ENCODE assay signal across 17 cellular contexts in genomic region chr7:195830-196128, GRCh38. TPM values are rescaled to one million over a fixed set of nuclear protein-coding genes. Genes with fewer than 3 reads are reported as not detected.
A peak's percentile ranks its signal among the peaks of the same experiment; 100 is the strongest.
DNase-seq lines count a peak whose midpoint lies in the region; ATAC-seq and TF ChIP-seq lines count a peak whose summit lies in the region.
"Had no signal": no experiment of that assay in that cellular context is flagged by ENCODE, and none has a peak within 500 bp of the region (broad histone marks: within the 10 kb centered on the region; RNA-seq: fewer than 3 reads in every experiment).

No MANE protein-coding gene starts in this region.

- WGBS in right lobe of liver (ENCODE audit: insufficient coverage, low coverage, low lambda C conversion rate, missing lambda C conversion rate): no CpG with 5 or more reads among the region's 19 CpGs

- peaks cover 12% of the 10 kb centered on the region; the same call in 1 of the 2 replicates for H3K36me3 ChIP-seq in GM23338 (ENCODE audit: insufficient read depth)
- H3K36me3 ChIP-seq in breast epithelium: peaks cover 8% of the 10 kb centered on the region
- H3K36me3 ChIP-seq in right lobe of liver: peaks cover 0 to 54% (median 19%) of the 10 kb centered on the region in 4 donors
- peaks cover 41 to 44% (median 43%) of the 10 kb centered on the region in 3 donors for H3K36me3 ChIP-seq in skeletal muscle tissue (ENCODE audit: control insufficient read depth in 3 of 3, insufficient read depth in 3 of 3, low read length in 3 of 3)
- H3K36me3 ChIP-seq: BE2C, transverse colon had no signal

- H3K4me1 Mint-ChIP-seq in GM23338: peaks cover 43% of the 10 kb centered on the region

- 0 out of 2 replicates have a peak, but pooled peaks cover 4% of the 10 kb centered on the region for H3F3A ChIP-seq in GM23338 (replicated peaks; ENCODE audit: low read depth)

- H3K27me3 Mint-ChIP-seq in GM23338 (ENCODE audit: insufficient read depth, low read depth, poor library complexity): peaks cover 22% of the 10 kb centered on the region

- H3K9me3 Mint-ChIP-seq in GM23338: no peaks in the 10 kb centered on the region
- H3K9me3 Mint-ChIP-seq: activated B cell treated with CpG ODN at 0.5 μM for 24 hours, T-cell had no signal

- TF ChIP-seq POLR2A in breast epithelium (IDR thresholded peaks at IDR 0.05) (no peak), right lobe of liver (IDR thresholded peaks at IDR 0.05) (no peak)

- peaks cover 11% of the 10 kb centered on the region for H3K4me1 ChIP-seq in GM23338 (ENCODE audit: insufficient read depth)
- H3K4me1 ChIP-seq in breast epithelium: peaks cover 4 to 6% of the 10 kb centered on the region in 2 donors
- H3K4me1 ChIP-seq in right lobe of liver: peaks cover 0 to 54% (median 21%) of the 10 kb centered on the region in 4 donors
- peaks cover 77 to 78% (median 78%) of the 10 kb centered on the region in 3 donors for H3K4me1 ChIP-seq in skeletal muscle tissue (ENCODE audit: control insufficient read depth in 3 of 3, insufficient read depth in 3 of 3, low read length in 3 of 3)
- H3K4me1 ChIP-seq: BE2C had no signal

- H3K27ac Mint-ChIP-seq in GM23338: no peak overlapping the region
- H3K27ac Mint-ChIP-seq: activated B cell treated with CpG ODN at 0.5 μM for 24 hours had no signal

- peaks cover 33% of the 10 kb centered on the region for H3K79me2 ChIP-seq in GM23338 (replicated peaks; ENCODE audit: insufficient read depth)

- H3K36me3 Mint-ChIP-seq in GM23338 (ENCODE audit: low read depth): peaks cover 58% of the 10 kb centered on the region
- H3K36me3 Mint-ChIP-seq: T-cell had no signal

- H3K9me2 ChIP-seq in GM23338 (ENCODE audit: insufficient read depth): no peaks in the 10 kb centered on the region

- H3K9me3 ChIP-seq in breast epithelium (no peaks in the 10 kb centered on the region), right lobe of liver (no peaks in the 10 kb centered on the region), skeletal muscle tissue (ENCODE audit: control insufficient read depth in 3 of 3, low read length in 3 of 3) (no peaks in the 10 kb centered on the region)
- H3K9me3 ChIP-seq: BE2C, transverse colon had no signal

- H3K9ac ChIP-seq in skeletal muscle tissue (ENCODE audit: low read depth in 1 of 3, low read length in 3 of 3): peak overlapping the region; percentile 60 to 84 (median 68)

- H3K27ac ChIP-seq in GM23338 (ENCODE audit: low read depth) (no peak overlapping the region), breast epithelium (no peak overlapping the region), right lobe of liver (peak overlapping the region in 2 of 3 donors; percentile 85 to 87), skeletal muscle tissue (ENCODE audit: low read depth, low read length) (peak overlapping the region; percentile 52)

- H4K20me1 ChIP-seq in GM23338 (replicated peaks; ENCODE audit: insufficient read depth): 0 out of 2 replicates have a peak, but pooled peaks cover 7% of the 10 kb centered on the region

- peak overlapping the region; percentile 87 for H3K4me3 Mint-ChIP-seq in GM23338
- H3K4me3 Mint-ChIP-seq: activated B cell treated with CpG ODN at 0.5 μM for 24 hours had no signal

- no peak overlapping the region for H3K4me2 ChIP-seq in GM23338

- H3K27me3 ChIP-seq in GM23338 (ENCODE audit: insufficient read depth) (no peaks in the 10 kb centered on the region), breast epithelium (no peaks in the 10 kb centered on the region), right lobe of liver (no peaks in the 10 kb centered on the region), skeletal muscle tissue (ENCODE audit: control insufficient read depth in 3 of 3, insufficient read depth in 3 of 3, low read length in 3 of 3) (no peaks in the 10 kb centered on the region)

- intact Hi-C loops in breast epithelium (cut with DNase I; ENCODE audit: low total_unique reads) (no loop called here), right lobe of liver (cut with DNase I) (no loop called here)

- ATAC-seq in GM23338 (no peak), right lobe of liver (no peak)
- ATAC-seq: T-cell had no signal

- no peak for DNase-seq in GM23338 (ENCODE audit: low spot score)
- no peak for DNase-seq in breast epithelium (ENCODE audit: low spot score in 2 of 2)
- no peak for DNase-seq in right lobe of liver
- no peak for DNase-seq in activated CD4-positive, alpha-beta T cell treated with anti-CD3 and anti-CD28 coated beads, Interleukin-2, amount 50 U/mL, for 48 hours
- DNase-seq in midbrain (lab: John Stamatoyannopoulos, UW): no peak
- DNase-seq in GOT3 (lab: John Stamatoyannopoulos, UW): no peak
- DNase-seq in activated naive CD4-positive, alpha-beta T cell treated with Interleukin-2 at 50 U/mL for 16 hours: no peak
- DNase-seq: activated B cell treated with CpG ODN at 0.5 μM for 24 hours, aorta, BE2C, DND-41, NCI-H1048, posterior cingulate gyrus, RPMI8226, T-cell, transverse colon had no signal

- H2AFZ ChIP-seq in GM23338: no peak overlapping the region

- H3K4me3 ChIP-seq in GM23338 (no peak overlapping the region), breast epithelium (peak overlapping the region; percentile 52 to 97 (median 75)), right lobe of liver (peak overlapping the region; percentile 51 to 91 (median 66)), skeletal muscle tissue (ENCODE audit: low read length in 3 of 3) (peak overlapping the region; percentile 7 to 84 (median 79))

- TF ChIP-seq CTCF in GM23338 (conservative IDR thresholded peaks at IDR 0.05; ENCODE audit: low read depth in 2 of 2): no peak
- TF ChIP-seq CTCF in breast epithelium (IDR thresholded peaks at IDR 0.05): no peak
- no peak for TF ChIP-seq CTCF in right lobe of liver (IDR thresholded peaks at IDR 0.05)

TF ChIP-seq in GM23338, 12 proteins besides CTCF, POLR2A, EP300 and RAD21 (continues in another document):
- TF ChIP-seq STAT1 (IDR thresholded peaks at IDR 0.05; ENCODE audit: unreplicated experiment): no peak
- no peak for TF ChIP-seq ZNF462 (CRISPR knock-in tag; IDR thresholded peaks at IDR 0.05)
- no peak for TF ChIP-seq EZH2phosphoT487 (IDR thresholded peaks at IDR 0.05; ENCODE audit: unreplicated experiment)
- TF ChIP-seq POLR2AphosphoS5 (IDR thresholded peaks at IDR 0.05; ENCODE audit: low read depth): no peak

RNA-seq across cellular contexts. Expression of gene FAM20C, which starts 3.4 kb away (rescaled TPM):
- 24.8 and 26.8 TPM in 2 replicates for total RNA-seq in GM23338 (2014; rRNA removed; shearing (Covaris generic))
- polyA plus RNA-seq in GM23338 (2016; fragmentation: Nextera tagmentation; extraction: Ambion mirVana): 7.6 and 8.0 TPM in 2 replicates
- total RNA-seq in breast epithelium: 10 to 100 TPM; 30.7 to 73.7 (median 71.0) TPM
- 10 to 100 TPM; 32.1 to 73.8 (median 57.3) TPM for total RNA-seq in right lobe of liver
- 14.6 TPM for total RNA-seq in skeletal muscle tissue

Comparison
In these comparisons a context has a peak if more than half of its experiments do, and no peak if none do; other contexts are left out.
1. H3K27ac ChIP-seq: peak in right lobe of liver (2 of 3) and skeletal muscle tissue (single experiment); none in GM23338 (single experiment) and breast epithelium (0 of 2).